8 cellular contexts compared by ENCODE assay signal in genomic region chr17:39461911-39462641, GRCh38. TPM values are rescaled to one million over a fixed set of nuclear protein-coding genes. Genes with fewer than 3 reads are reported as not detected.
DNase-seq lines count a peak whose midpoint lies in the region; ATAC-seq and TF ChIP-seq lines count a peak whose summit lies in the region.

No MANE protein-coding gene starts in this region.

- ATAC-seq in GM21381 (IDR thresholded peaks at IDR 0.05; ENCODE audit: unreplicated experiment) = peak; percentile 52
- no peak for ATAC-seq in HG02763 (IDR thresholded peaks at IDR 0.05; ENCODE audit: unreplicated experiment)

- no peak for TF ChIP-seq RAD21 in neural cell (conservative IDR thresholded peaks at IDR 0.05)

- peak overlapping the region; percentile 95 for H3K4me3 Mint-ChIP-seq in activated T-helper 1 cell treated with anti-CD3 and anti-CD28 coated beads, Interleukin-12 subunit alpha, Interleukin-12 subunit beta, Interleukin-2, Interleukin-4 antibody, amounts not matched to agents 30 ng/mL and 10 ng/mL and 1 ng/mL, durations not matched to agents 14 hours and 24 hours and 36 hours

- H3K4me2 ChIP-seq in Karpas-422 (ENCODE audit: low read depth, low read length, poor library complexity, severe bottlenecking) (peak overlapping the region; percentile 98), neural cell (ENCODE audit: low read length) (peak overlapping the region; percentile 99)

- no peaks in the 10 kb centered on the region for H3K27me3 Mint-ChIP-seq in activated T-helper 1 cell treated with anti-CD3 and anti-CD28 coated beads, Interleukin-12 subunit alpha, Interleukin-12 subunit beta, Interleukin-2, Interleukin-4 antibody, amounts not matched to agents 30 ng/mL and 10 ng/mL and 1 ng/mL, durations not matched to agents 14 hours and 24 hours and 36 hours (ENCODE audit: insufficient read depth)

- H3F3A ChIP-seq in neural cell (ENCODE audit: insufficient read depth, low read length, poor library complexity, severe bottlenecking) = no peaks in the 10 kb centered on the region

- TF ChIP-seq POLR2A in vagina (IDR thresholded peaks at IDR 0.05) = no peak

- peak overlapping the region; percentile 98 for H3K27ac Mint-ChIP-seq in activated T-helper 1 cell treated with anti-CD3 and anti-CD28 coated beads, Interleukin-12 subunit alpha, Interleukin-12 subunit beta, Interleukin-2, Interleukin-4 antibody, amounts not matched to agents 30 ng/mL and 10 ng/mL and 1 ng/mL, durations not matched to agents 14 hours and 24 hours and 36 hours

- peaks cover 51% of the 10 kb centered on the region for H3K4me1 Mint-ChIP-seq in activated T-helper 1 cell treated with anti-CD3 and anti-CD28 coated beads, Interleukin-12 subunit alpha, Interleukin-12 subunit beta, Interleukin-2, Interleukin-4 antibody, amounts not matched to agents 30 ng/mL and 10 ng/mL and 1 ng/mL, durations not matched to agents 14 hours and 24 hours and 36 hours (ENCODE audit: low read depth)

- H3K4me3 ChIP-seq in Karpas-422 (ENCODE audit: low read length) (peak overlapping the region; percentile 96), fibroblast of the aortic adventitia (ENCODE audit: low read depth, low read length) (peak overlapping the region; percentile 95), neural cell (ENCODE audit: low read length) (peak overlapping the region; percentile 74), vagina (peak overlapping the region; percentile 73)

- peaks cover 28% of the 10 kb centered on the region for H3K36me3 Mint-ChIP-seq in activated T-helper 1 cell treated with anti-CD3 and anti-CD28 coated beads, Interleukin-12 subunit alpha, Interleukin-12 subunit beta, Interleukin-2, Interleukin-4 antibody, amounts not matched to agents 30 ng/mL and 10 ng/mL and 1 ng/mL, durations not matched to agents 14 hours and 24 hours and 36 hours (ENCODE audit: low read depth)

- H3K27ac ChIP-seq in Karpas-422 (ENCODE audit: low read length) = peak overlapping the region; percentile 84
- peak overlapping the region; percentile 96 for H3K27ac ChIP-seq in neural cell (ENCODE audit: low read length)
- peak overlapping the region; percentile 96 for H3K27ac ChIP-seq in vagina

- H3K9me3 Mint-ChIP-seq in activated T-helper 1 cell treated with anti-CD3 and anti-CD28 coated beads, Interleukin-12 subunit alpha, Interleukin-12 subunit beta, Interleukin-2, Interleukin-4 antibody, amounts not matched to agents 30 ng/mL and 10 ng/mL and 1 ng/mL, durations not matched to agents 14 hours and 24 hours and 36 hours = no peaks in the 10 kb centered on the region

- TF ChIP-seq CTCF in fibroblast of the aortic adventitia (IDR thresholded peaks at IDR 0.05; ENCODE audit: insufficient read depth, low read length) = no peak
- no peak for TF ChIP-seq CTCF in neural cell (IDR thresholded peaks at IDR 0.05; ENCODE audit: poor library complexity, severe bottlenecking)
- TF ChIP-seq CTCF in vagina (IDR thresholded peaks at IDR 0.05) = no peak

- H3K9me2 ChIP-seq in Karpas-422 (replicated peaks; ENCODE audit: insufficient read depth, low read length) (no peaks in the 10 kb centered on the region; the same call in 1 of the 2 replicates), neural cell (ENCODE audit: insufficient read depth, low read length) (no peaks in the 10 kb centered on the region)

- H2AFZ ChIP-seq in Karpas-422 (ENCODE audit: low read length) = no peak overlapping the region
- H2AFZ ChIP-seq in neural cell (ENCODE audit: low read depth, low read length) = no peak overlapping the region

- DNase-seq in COR-L47 (lab: John Stamatoyannopoulos, UW) (peak; percentile 26), Karpas-422 (no peak), fibroblast of the aortic adventitia (ENCODE audit: low read depth) (peak; percentile 15), vagina (ENCODE audit: extremely low spot score in 2 of 2) (peak in 1 of 2 donors; percentile 89)
- DNase-seq in activated T-helper 1 cell treated with anti-CD3 and anti-CD28 coated beads, Interleukin-12 subunit alpha, Interleukin-12 subunit beta, Interleukin-2, Interleukin-4 antibody, amounts not matched to agents 30 ng/mL and 10 ng/mL and 1 ng/mL, durations not matched to agents 14 hours and 24 hours and 36 hours (ENCODE audit: low spot score) = no peak

- H3K9me3 ChIP-seq in Karpas-422 (ENCODE audit: low read length) = no peaks in the 10 kb centered on the region
- no peaks in the 10 kb centered on the region for H3K9me3 ChIP-seq in neural cell (ENCODE audit: low read length)
- H3K9me3 ChIP-seq in vagina = no peaks in the 10 kb centered on the region

- H3K27me3 ChIP-seq in Karpas-422 (ENCODE audit: low read length) = no peaks in the 10 kb centered on the region
- H3K27me3 ChIP-seq in neural cell (ENCODE audit: insufficient read depth, low read depth, low read length) = no peaks in the 10 kb centered on the region
- no peaks in the 10 kb centered on the region for H3K27me3 ChIP-seq in vagina

- intact Hi-C loops in activated T-helper 1 cell treated with anti-CD3 and anti-CD28 coated beads, Interleukin-12 subunit alpha, Interleukin-12 subunit beta, Interleukin-2, Interleukin-4 antibody, amounts not matched to agents 30 ng/mL and 10 ng/mL and 1 ng/mL, durations not matched to agents 14 hours and 24 hours and 36 hours (cut with micrococcal nuclease) = loop anchor here (1.0 to 5.0 kb wide), 9 partner anchors 11 to 710 kb away; partner anchors contain the start of genes CACNB1, LRRC3C, MED1 and ORMDL3
- intact Hi-C loops in vagina (cut with DNase I) = no loop called here

- peaks cover 9% of the 10 kb centered on the region; the same call in 1 of the 2 replicates for H3K36me3 ChIP-seq in Karpas-422 (ENCODE audit: insufficient read depth, low read length)
- no peaks in the 10 kb centered on the region for H3K36me3 ChIP-seq in neural cell (ENCODE audit: insufficient read depth, low read length)
- no peaks in the 10 kb centered on the region for H3K36me3 ChIP-seq in vagina

- H4K20me1 ChIP-seq in Karpas-422 (ENCODE audit: insufficient read depth, low read depth, low read length) (peaks cover 37% of the 10 kb centered on the region), neural cell (ENCODE audit: insufficient read depth) (peaks cover 4% of the 10 kb centered on the region)

- TF ChIP-seq EP300 in neural cell (conservative IDR thresholded peaks at IDR 0.05; ENCODE audit: poor library complexity, severe bottlenecking) = no peak

- H3K4me1 ChIP-seq in Karpas-422 (ENCODE audit: low read length) (peaks cover 39% of the 10 kb centered on the region), vagina (peaks cover 45% of the 10 kb centered on the region)

- peak overlapping the region; percentile 96 for H3K9ac ChIP-seq in Karpas-422 (ENCODE audit: low read length)
- H3K9ac ChIP-seq in neural cell (ENCODE audit: low read length) = peak overlapping the region; percentile 97

- H3K79me2 ChIP-seq in Karpas-422 (ENCODE audit: low read length) = peaks cover 55% of the 10 kb centered on the region
- H3K79me2 ChIP-seq in neural cell (replicated peaks; ENCODE audit: insufficient read depth, low read length) = peaks cover 46% of the 10 kb centered on the region

TF ChIP-seq in neural cell, 6 proteins besides CTCF, POLR2A, EP300 and RAD21:
- TF ChIP-seq TAF1 (IDR thresholded peaks at IDR 0.05; ENCODE audit: low read depth) (no peak), REST (IDR thresholded peaks at IDR 0.05; ENCODE audit: borderline replicate concordance) (no peak), EZH2 (IDR thresholded peaks at IDR 0.05; ENCODE audit: borderline replicate concordance, insufficient read depth, low read length, poor library complexity, severe bottlenecking) (no peak), MXI1 (conservative IDR thresholded peaks at IDR 0.05; ENCODE audit: poor library complexity, severe bottlenecking) (no peak)
TF ChIP-seq in neural cell: peak in this region for 0.

RNA-seq across cellular contexts. Expression of gene CDK12, which starts 0.8 kb away (rescaled TPM):
- 58.8 and 67.0 TPM in 2 replicates for total RNA-seq in Karpas-422 (2014; rRNA removed; shearing (Covaris generic); ENCODE audit: low replicate concordance)
- 97.4 and 99.5 TPM in 2 replicates for total RNA-seq in activated T-helper 1 cell treated with anti-CD3 and anti-CD28 coated beads, Interleukin-12 subunit alpha, Interleukin-12 subunit beta, Interleukin-2, Interleukin-4 antibody, amounts not matched to agents 30 ng/mL and 10 ng/mL and 1 ng/mL, durations not matched to agents 14 hours and 24 hours and 36 hours
- total RNA-seq in fibroblast of the aortic adventitia (ENCODE audit: low replicate concordance) (27.6 and 43.9 TPM in 2 replicates), vagina (36.8 TPM)
- 10.4 and 21.7 TPM in 2 replicates for polyA plus RNA-seq in neural cell
- 48.9 and 65.8 TPM in 2 replicates for polyA minus RNA-seq in neural cell

RNA-seq across cellular contexts. Expression of gene MED1, which starts 11.0 kb away (rescaled TPM):
- 26.0 and 40.0 TPM in 2 replicates for total RNA-seq in Karpas-422 (2014; rRNA removed; shearing (Covaris generic); ENCODE audit: low replicate concordance)
- 72.0 and 73.4 TPM in 2 replicates for total RNA-seq in activated T-helper 1 cell treated with anti-CD3 and anti-CD28 coated beads, Interleukin-12 subunit alpha, Interleukin-12 subunit beta, Interleukin-2, Interleukin-4 antibody, amounts not matched to agents 30 ng/mL and 10 ng/mL and 1 ng/mL, durations not matched to agents 14 hours and 24 hours and 36 hours
- total RNA-seq in fibroblast of the aortic adventitia (ENCODE audit: low replicate concordance) = 21.6 and 31.7 TPM in 2 replicates
- 16.4 and 18.7 TPM in 2 replicates for polyA plus RNA-seq in neural cell
- polyA minus RNA-seq in neural cell = 39.4 and 54.2 TPM in 2 replicates
- 23.1 TPM for total RNA-seq in vagina

Comparison
In these comparisons a context has a peak if more than half of its experiments do, and no peak if none do; other contexts are left out.
1. DNase-seq: peak in COR-L47 (single experiment) and fibroblast of the aortic adventitia (single experiment); none in Karpas-422 (single experiment) and activated T-helper 1 cell treated with anti-CD3 and anti-CD28 coated beads, Interleukin-12 subunit alpha, Interleukin-12 subunit beta, Interleukin-2, Interleukin-4 antibody, amounts not matched to agents 30 ng/mL and 10 ng/mL and 1 ng/mL, durations not matched to agents 14 hours and 24 hours and 36 hours (single experiment).
2. Peak in every context shown above with its lines, with median percentiles within 50 percentile points of each other: H3K27ac ChIP-seq and H3K4me3 ChIP-seq.